In the genomic region with DNA sequence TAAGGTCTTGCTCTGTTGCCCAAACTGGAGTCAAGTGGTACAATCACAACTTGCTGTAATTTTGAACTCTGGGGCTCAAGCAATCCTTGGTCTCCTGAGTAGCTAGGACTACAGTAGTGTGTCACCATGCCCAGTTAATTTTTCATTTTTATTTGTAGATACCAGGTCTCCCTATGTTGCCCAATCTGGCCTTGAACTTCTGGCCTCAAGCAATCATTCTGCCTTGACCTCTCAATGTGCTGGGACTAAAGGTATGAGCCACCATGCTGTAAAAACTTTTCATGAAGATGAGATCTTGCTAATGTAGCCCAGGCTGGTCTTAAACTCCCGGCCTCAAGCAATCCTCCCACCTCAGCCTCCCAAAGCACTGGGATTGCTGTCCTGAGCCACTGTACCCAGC, we compare ENCODE assay signal across 29 cellular contexts.
"Had no signal": no experiment of that assay in that cellular context is flagged by ENCODE, and none has a peak within 500 bp of the region (broad histone marks: within the 10 kb centered on the region; RNA-seq: fewer than 3 reads in every experiment).

No MANE protein-coding gene starts in this region.

- H3K36me3 Mint-ChIP-seq: stimulated activated effector memory CD8-positive, alpha-beta T cell treated with anti-CD3 and anti-CD28 coated beads, Interleukin-12 subunit alpha, Interleukin-12 subunit beta, amount 100 ng/mL, for 72 hours; type B pancreatic cell had no signal

- H3K27me3 ChIP-seq: stomach, suprapubic skin, testis, thyroid gland, tibial artery, tibial nerve, transverse colon, upper lobe of left lung, upper lobe of right lung, uterus, vagina had no signal

- H3K27me3 Mint-ChIP-seq: stimulated activated naive B cell treated with anti-CD40 and anti-IgM and Interleukin-4, amounts not matched to agents 10 μg/mL and 1 μg/mL and 100 μg/mL, for 72 hours; stimulated activated naive CD8-positive, alpha-beta T cell treated with anti-CD3 and anti-CD28 coated beads, Interleukin-15, amount 100 ng/mL, for 72 hours; stimulated activated naive CD8-positive, alpha-beta T cell treated with anti-CD3 and anti-CD28 coated beads, Interleukin-15, Interleukin-2, amounts not matched to agents 100 ng/mL and 50 ng/mL, for 24 hours had no signal

- H3K4me3 ChIP-seq: stomach, suprapubic skin, testis, thoracic aorta, thyroid gland, tibial artery, tibial nerve, transverse colon, upper lobe of left lung, upper lobe of right lung, uterus, vagina had no signal

- H3K36me3 ChIP-seq: stomach, suprapubic skin, thoracic aorta, thyroid gland, tibial artery, tibial nerve, transverse colon, upper lobe of left lung, upper lobe of right lung, uterus, vagina had no signal

- H3K9me3 Mint-ChIP-seq: stimulated activated effector memory CD8-positive, alpha-beta T cell treated with anti-CD3 and anti-CD28 coated beads, Interleukin-12 subunit alpha, Interleukin-12 subunit beta, amount 100 ng/mL, for 72 hours; stimulated activated naive B cell treated with anti-CD40 and anti-IgM and Interleukin-4, amounts not matched to agents 10 μg/mL and 1 μg/mL and 100 μg/mL, for 72 hours; stimulated activated naive CD8-positive, alpha-beta T cell treated with anti-CD3 and anti-CD28 coated beads, Interleukin-15, amount 100 ng/mL, for 72 hours; stimulated activated naive CD8-positive, alpha-beta T cell treated with anti-CD3 and anti-CD28 coated beads, Interleukin-15, Interleukin-2, amounts not matched to agents 100 ng/mL and 50 ng/mL, for 24 hours had no signal

- ATAC-seq: stimulated activated effector memory CD8-positive, alpha-beta T cell treated with anti-CD3 and anti-CD28 coated beads, Interleukin-12 subunit alpha, Interleukin-12 subunit beta, amount 100 ng/mL, for 72 hours; stimulated activated memory B cell treated with anti-CD40 and anti-IgM and Interleukin-4, amounts not matched to agents 10 μg/mL and 1 μg/mL and 100 μg/mL, for 72 hours; stimulated activated naive B cell treated with anti-CD40 and anti-IgM and Interleukin-4, amounts not matched to agents 10 μg/mL and 1 μg/mL and 100 μg/mL, for 72 hours; stimulated activated naive CD8-positive, alpha-beta T cell treated with anti-CD3 and anti-CD28 coated beads, Interleukin-15, amount 100 ng/mL, for 72 hours; stimulated activated naive CD8-positive, alpha-beta T cell treated with anti-CD3 and anti-CD28 coated beads, Interleukin-15, Interleukin-2, amounts not matched to agents 100 U/mL and 50 U/mL, for 24 hours; upper lobe of right lung had no signal

- H3K4me1 Mint-ChIP-seq: stimulated activated effector memory CD8-positive, alpha-beta T cell treated with anti-CD3 and anti-CD28 coated beads, Interleukin-12 subunit alpha, Interleukin-12 subunit beta, amount 100 ng/mL, for 72 hours; stimulated activated memory B cell treated with anti-CD40 and anti-IgM and Interleukin-4, amounts not matched to agents 10 μg/mL and 1 μg/mL and 100 μg/mL, for 72 hours; stimulated activated naive B cell treated with anti-CD40 and anti-IgM and Interleukin-4, amounts not matched to agents 10 μg/mL and 1 μg/mL and 100 μg/mL, for 72 hours had no signal

- H3K4me1 ChIP-seq: stomach, suprapubic skin, testis, tibial artery, tibial nerve, transverse colon, upper lobe of left lung, upper lobe of right lung, uterus, vagina had no signal

- H3K27ac ChIP-seq: stomach, suprapubic skin, testis, thoracic aorta, thyroid gland, tibial artery, tibial nerve, transverse colon, upper lobe of left lung, upper lobe of right lung, uterus, vagina had no signal

- H3K9me3 ChIP-seq: suprapubic skin, testis, thoracic aorta, thyroid gland, upper lobe of left lung, upper lobe of right lung, vagina had no signal

- H3K27ac Mint-ChIP-seq: stimulated activated effector memory CD8-positive, alpha-beta T cell treated with anti-CD3 and anti-CD28 coated beads, Interleukin-12 subunit alpha, Interleukin-12 subunit beta, amount 100 ng/mL, for 72 hours; stimulated activated memory B cell treated with anti-CD40 and anti-IgM and Interleukin-4, amounts not matched to agents 10 μg/mL and 1 μg/mL and 100 μg/mL, for 72 hours; stimulated activated naive B cell treated with anti-CD40 and anti-IgM and Interleukin-4, amounts not matched to agents 10 μg/mL and 1 μg/mL and 100 μg/mL, for 72 hours; stimulated activated naive CD8-positive, alpha-beta T cell treated with anti-CD3 and anti-CD28 coated beads, Interleukin-15, amount 100 ng/mL, for 72 hours; stimulated activated naive CD8-positive, alpha-beta T cell treated with anti-CD3 and anti-CD28 coated beads, Interleukin-15, Interleukin-2, amounts not matched to agents 100 ng/mL and 50 ng/mL, for 24 hours; type B pancreatic cell had no signal

- H3K4me3 Mint-ChIP-seq: stimulated activated effector memory CD8-positive, alpha-beta T cell treated with anti-CD3 and anti-CD28 coated beads, Interleukin-12 subunit alpha, Interleukin-12 subunit beta, amount 100 ng/mL, for 72 hours; stimulated activated memory B cell treated with anti-CD40 and anti-IgM and Interleukin-4, amounts not matched to agents 10 μg/mL and 1 μg/mL and 100 μg/mL, for 72 hours; stimulated activated naive B cell treated with anti-CD40 and anti-IgM and Interleukin-4, amounts not matched to agents 10 μg/mL and 1 μg/mL and 100 μg/mL, for 72 hours; stimulated activated naive CD8-positive, alpha-beta T cell treated with anti-CD3 and anti-CD28 coated beads, Interleukin-15, amount 100 ng/mL, for 72 hours; stimulated activated naive CD8-positive, alpha-beta T cell treated with anti-CD3 and anti-CD28 coated beads, Interleukin-15, Interleukin-2, amounts not matched to agents 100 ng/mL and 50 ng/mL, for 24 hours; type B pancreatic cell had no signal

- DNase-seq: stimulated activated CD4-positive, alpha-beta T cell treated with anti-CD3 and anti-CD28 coated beads, Interleukin-2, amount 100 ng/mL, for 48 hours; stimulated activated CD4-positive, alpha-beta T cell treated with anti-CD3 and anti-CD28 coated beads, Interleukin-4, amount 100 ng/mL, for 1 hour; stimulated activated CD4-positive, alpha-beta T cell treated with anti-CD3 and anti-CD28 coated beads, Interleukin-4, amount 100 ng/mL, for 24 hours; stimulated activated CD4-positive, alpha-beta T cell treated with anti-CD3 and anti-CD28 coated beads, Interleukin-4, amount 100 ng/mL, for 4 hours; stimulated activated CD8-positive, alpha-beta memory T cell treated with anti-CD3 and anti-CD28 coated beads, Interleukin-4, amount 100 ng/mL, for 48 hours; stimulated activated naive B cell treated with anti-CD40 and anti-IgM and Interleukin-4, amounts not matched to agents 10 μg/mL and 1 μg/mL and 100 μg/mL, for 72 hours; stimulated activated naive CD4-positive, alpha-beta T cell; stimulated activated naive CD4-positive, alpha-beta T cell treated with Interleukin-2 at 50 U/mL for 16 hours; stimulated activated naive CD8-positive, alpha-beta T cell treated with anti-CD3 and anti-CD28 coated beads, Interleukin-15, amount 100 ng/mL, for 72 hours; stimulated activated naive CD8-positive, alpha-beta T cell treated with anti-CD3 and anti-CD28 coated beads, Interleukin-15, Interleukin-2, amounts not matched to agents 100 U/mL and 50 U/mL, for 24 hours; stomach; substantia nigra; testis; thyroid gland; tibial artery; transverse colon; trophoblast cell; upper lobe of left lung; upper lobe of right lung; uterus had no signal

- FAIRE-seq: urothelium cell line had no signal
